Comparison of ENCODE assay signal across 8 cellular contexts in the genomic region with DNA sequence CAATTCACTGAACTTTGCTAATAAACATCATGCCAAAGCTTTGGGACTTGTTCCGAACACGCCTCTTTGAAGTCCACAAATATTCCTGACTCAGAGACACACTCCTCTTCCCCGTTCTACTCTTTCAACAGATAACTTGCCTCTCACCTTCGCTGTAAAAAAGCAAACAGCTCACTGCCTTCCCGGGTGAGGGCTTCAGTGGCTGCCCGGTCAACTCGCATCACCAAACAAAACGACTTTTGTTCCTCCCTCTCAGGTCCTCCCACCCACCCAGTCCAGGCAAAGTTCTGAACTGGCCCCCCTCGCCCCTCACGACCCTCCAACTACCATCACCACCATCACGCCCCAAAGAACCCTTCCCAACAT.
DNase-seq lines count a peak whose midpoint lies in the region; ATAC-seq and TF ChIP-seq lines count a peak whose summit lies in the region.

No MANE protein-coding gene starts in this region.

- ATAC-seq in HG02610 (IDR thresholded peaks at IDR 0.05; ENCODE audit: unreplicated experiment): no peak
- ATAC-seq in GM18511 (IDR thresholded peaks at IDR 0.05; ENCODE audit: unreplicated experiment): no peak

- TF ChIP-seq CTCF in C4-2B (conservative IDR thresholded peaks at IDR 0.05) (no peak), choroid plexus epithelial cell (conservative IDR thresholded peaks at IDR 0.05; ENCODE audit: low read depth, low read length) (no peak)

- H3K9ac ChIP-seq in mucosa of stomach (ENCODE audit: low read length): peak overlapping the region; percentile 84

- H3K27me3 ChIP-seq in mucosa of stomach (ENCODE audit: control insufficient read depth, insufficient read depth, low read length): peaks cover 40% of the 10 kb centered on the region

- peak; percentile 52 for DNase-seq in LoVo (ENCODE audit: low spot score)
- DNase-seq in choroid plexus epithelial cell (ENCODE audit: low read depth): peak; percentile 82
- no peak for DNase-seq in SHP77 treated with DMSO at 0.1 percent for 48 hours (lab: John Stamatoyannopoulos, UW)
- DNase-seq in globus pallidus (ENCODE audit: low spot score): no peak

- H3K36me3 ChIP-seq in mucosa of stomach (ENCODE audit: control insufficient read depth, insufficient read depth, low read length): no peaks in the 10 kb centered on the region

- no peaks in the 10 kb centered on the region for H3K9me3 ChIP-seq in mucosa of stomach (ENCODE audit: control insufficient read depth, low read length)

- peak overlapping the region; percentile 81; the same call in 1 of the 2 replicates for H3K27ac ChIP-seq in C4-2B

- H3K4me1 ChIP-seq in mucosa of stomach (ENCODE audit: control insufficient read depth, insufficient read depth, low read length): peaks cover 10% of the 10 kb centered on the region

- peak overlapping the region; percentile 70 for H3K4me3 ChIP-seq in choroid plexus epithelial cell (ENCODE audit: low read depth, low read length)
- no peak overlapping the region for H3K4me3 ChIP-seq in mucosa of stomach (ENCODE audit: low read length)

Comparison
In these comparisons a context has a peak if more than half of its experiments do, and no peak if none do; other contexts are left out.
1. DNase-seq: peak in LoVo (single experiment) and choroid plexus epithelial cell (single experiment); none in SHP77 treated with DMSO at 0.1 percent for 48 hours (single experiment) and globus pallidus (single experiment).